ENCODE assay signal across 15 cellular contexts in the genomic region with DNA sequence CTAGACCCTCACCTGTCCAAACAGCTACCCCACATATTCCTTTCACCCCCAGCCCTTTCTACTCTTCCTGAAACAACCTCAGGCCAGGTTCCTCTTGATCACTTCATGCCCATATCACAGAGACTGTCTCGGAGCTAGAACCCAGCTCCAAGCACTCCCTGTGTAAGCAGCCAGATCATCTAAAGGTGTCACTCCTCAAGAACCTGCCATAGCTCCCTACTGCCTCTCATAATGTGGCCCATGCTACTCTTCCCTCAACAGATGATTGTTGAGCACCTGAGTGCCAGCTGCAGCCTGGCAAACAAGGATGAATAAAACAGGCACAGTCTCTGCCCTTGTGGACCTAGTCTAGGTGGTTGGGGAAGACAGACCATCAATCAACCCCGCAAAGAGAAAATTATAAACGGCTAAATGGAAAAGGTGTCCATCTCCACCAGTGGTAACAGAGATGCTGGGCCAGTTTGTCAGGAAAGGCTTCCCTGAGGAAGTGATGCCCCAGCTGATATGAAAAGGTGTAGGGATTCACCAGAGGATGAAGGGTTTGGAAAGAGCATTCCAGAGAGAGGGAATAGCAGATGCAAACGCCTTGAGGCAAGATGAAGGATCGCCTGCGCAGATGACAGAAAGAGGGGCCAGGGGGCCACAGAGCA. TPM values are rescaled to one million over a fixed set of nuclear protein-coding genes. Genes with fewer than 3 reads are reported as not detected.
DNase-seq lines count a peak whose midpoint lies in the region; ATAC-seq, FAIRE-seq and TF ChIP-seq lines count a peak whose summit lies in the region.
"Had no signal": no experiment of that assay in that cellular context is flagged by ENCODE, and none has a peak within 500 bp of the region (broad histone marks: within the 10 kb centered on the region; RNA-seq: fewer than 3 reads in every experiment).

No MANE protein-coding gene starts in this region.

- H3K9me3 ChIP-seq in HepG2 (ENCODE audit: low read length), result no peaks in the 10 kb centered on the region

- H3K4me1 ChIP-seq in HepG2 (ENCODE audit: insufficient read depth, low read length), result peaks cover 86% of the 10 kb centered on the region

- no peak overlapping the region for H2AFZ ChIP-seq in HepG2 (ENCODE audit: low read length)

- WGBS in HepG2 (ENCODE audit: low lambda C conversion rate), result 52% methylated on average over 6 of the region's 6 CpGs

- H3K4me1 Mint-ChIP-seq in activated naive CD8-positive, alpha-beta T cell treated with anti-CD3 and anti-CD28 coated beads, Interleukin-2, amount 10 ng/mL, durations not matched to agents 7 days and 5 days, result peaks cover 16% of the 10 kb centered on the region
- peaks cover 52% of the 10 kb centered on the region for H3K4me1 Mint-ChIP-seq in activated naive CD8-positive, alpha-beta T cell treated with anti-CD3 and anti-CD28 coated beads, Interleukin-2, amount 50 U/mL, for 24 hours
- peaks cover 18% of the 10 kb centered on the region for H3K4me1 Mint-ChIP-seq in WTC11
- peaks cover 83% of the 10 kb centered on the region for H3K4me1 Mint-ChIP-seq in stimulated activated memory B cell treated with anti-CD40 and anti-IgM and Interleukin-4, amounts not matched to agents 10 μg/mL and 1 μg/mL and 100 μg/mL, for 72 hours

- TF ChIP-seq RAD21 in HepG2 (CRISPR knock-in tag; IDR thresholded peaks at IDR 0.05), result no peak

- POLR2A ChIA-PET in activated naive CD8-positive, alpha-beta T cell treated with anti-CD3 and anti-CD28 coated beads, Interleukin-2, amount 10 ng/mL, durations not matched to agents 7 days and 5 days (lab: Charles Lee), result interaction anchor here (1.1 kb wide), 1 partner anchor 8 kb away, joined by 3 read pairs; no protein-coding TSS in a partner anchor
- POLR2A ChIA-PET in WTC11 (lab: Charles Lee) (no interaction called here), HepG2 (lab: Yijun Ruan, JAX) (interaction anchor here (0.5 to 1.6 kb wide), 6 partner anchors 29 to 369 kb away, joined by 3 to 4 read pairs (median 4); partner anchors contain the start of genes C19orf44, CALR3 and SMIM7)

- peak overlapping the region; percentile 2 to 66 (median 48); a peak in 2 of 6 replicates for H3K4me3 ChIP-seq in HepG2 (replicated peaks in 1 of 3; ENCODE audit: insufficient read depth in 1 of 3, low read depth in 2 of 3, low read length in 3 of 3)

- in situ Hi-C loops in HepG2 (cut with HindIII; ENCODE audit: extremely low pct_ligation_motif_present, low pct_unique_long_range_greater_than_20kb), result no loop called here

- intact Hi-C loops in HepG2 (cut with micrococcal nuclease; ENCODE audit: unreplicated experiment), result no loop called here

- H3K36me3 ChIP-seq in HepG2 (replicated peaks in 1 of 2; ENCODE audit: control insufficient read depth in 1 of 2, insufficient read depth in 2 of 2, low read length in 2 of 2), result no peaks in the 10 kb centered on the region; a peak in 2 of 5 replicates

- CTCF ChIA-PET in WTC11 (lab: Charles Lee), result interaction anchor here (0.5 to 3.3 kb wide), 3 partner anchors 18 to 212 kb away, joined by 3 to 21 read pairs (median 4); no protein-coding TSS in a partner anchor
- CTCF ChIA-PET in HepG2 (lab: Yijun Ruan, JAX; ENCODE audit: low intra/inter-chr PET ratio, low total read pairs), result no interaction called here

- ATAC-seq in activated naive CD8-positive, alpha-beta T cell treated with anti-CD3 and anti-CD28 coated beads, Interleukin-2, amount 10 ng/mL, durations not matched to agents 7 days and 5 days (ENCODE audit: low read depth), result no peak
- no peak for ATAC-seq in activated naive CD8-positive, alpha-beta T cell treated with anti-CD3 and anti-CD28 coated beads, Interleukin-2, amount 50 U/mL, for 24 hours
- no peak for ATAC-seq in WTC11
- no peak for ATAC-seq in HepG2
- no peak for ATAC-seq in stimulated activated memory B cell treated with anti-CD40 and anti-IgM and Interleukin-4, amounts not matched to agents 10 μg/mL and 1 μg/mL and 100 μg/mL, for 72 hours
- ATAC-seq in GM19351 (IDR thresholded peaks at IDR 0.05; ENCODE audit: unreplicated experiment), result no peak

- peaks cover 1% of the 10 kb centered on the region for H3K36me3 Mint-ChIP-seq in activated naive CD8-positive, alpha-beta T cell treated with anti-CD3 and anti-CD28 coated beads, Interleukin-2, amount 10 ng/mL, durations not matched to agents 7 days and 5 days
- H3K36me3 Mint-ChIP-seq in activated naive CD8-positive, alpha-beta T cell treated with anti-CD3 and anti-CD28 coated beads, Interleukin-2, amount 50 U/mL, for 24 hours (ENCODE audit: low read depth), result peaks cover 2% of the 10 kb centered on the region
- no peaks in the 10 kb centered on the region for H3K36me3 Mint-ChIP-seq in WTC11
- H3K36me3 Mint-ChIP-seq in stimulated activated memory B cell treated with anti-CD40 and anti-IgM and Interleukin-4, amounts not matched to agents 10 μg/mL and 1 μg/mL and 100 μg/mL, for 72 hours, result peaks cover 20% of the 10 kb centered on the region

- H3K9me3 Mint-ChIP-seq in activated naive CD8-positive, alpha-beta T cell treated with anti-CD3 and anti-CD28 coated beads, Interleukin-2, amount 10 ng/mL, durations not matched to agents 7 days and 5 days, result no peaks in the 10 kb centered on the region
- H3K9me3 Mint-ChIP-seq in activated naive CD8-positive, alpha-beta T cell treated with anti-CD3 and anti-CD28 coated beads, Interleukin-2, amount 50 U/mL, for 24 hours, result no peaks in the 10 kb centered on the region
- H3K9me3 Mint-ChIP-seq in WTC11, result no peaks in the 10 kb centered on the region
- no peaks in the 10 kb centered on the region for H3K9me3 Mint-ChIP-seq in stimulated activated memory B cell treated with anti-CD40 and anti-IgM and Interleukin-4, amounts not matched to agents 10 μg/mL and 1 μg/mL and 100 μg/mL, for 72 hours
- H3K9me3 Mint-ChIP-seq: HFFc6 had no signal

- H3K4me3 Mint-ChIP-seq in activated naive CD8-positive, alpha-beta T cell treated with anti-CD3 and anti-CD28 coated beads, Interleukin-2, amount 10 ng/mL, durations not matched to agents 7 days and 5 days, result no peak overlapping the region
- H3K4me3 Mint-ChIP-seq in activated naive CD8-positive, alpha-beta T cell treated with anti-CD3 and anti-CD28 coated beads, Interleukin-2, amount 50 U/mL, for 24 hours, result no peak overlapping the region
- no peak overlapping the region for H3K4me3 Mint-ChIP-seq in WTC11
- H3K4me3 Mint-ChIP-seq in stimulated activated memory B cell treated with anti-CD40 and anti-IgM and Interleukin-4, amounts not matched to agents 10 μg/mL and 1 μg/mL and 100 μg/mL, for 72 hours, result no peak overlapping the region
- H3K4me3 Mint-ChIP-seq: HFFc6 had no signal

- peaks cover 26% of the 10 kb centered on the region for H4K20me1 ChIP-seq in HepG2 (ENCODE audit: insufficient read depth, low read length)

- H3K4me2 ChIP-seq in HepG2 (ENCODE audit: low read depth, low read length), result peak overlapping the region; percentile 98

- DNase-seq in activated naive CD8-positive, alpha-beta T cell treated with anti-CD3 and anti-CD28 coated beads, Interleukin-2, amount 10 ng/mL, durations not matched to agents 7 days and 5 days, result no peak
- no peak for DNase-seq in activated naive CD8-positive, alpha-beta T cell treated with anti-CD3 and anti-CD28 coated beads, Interleukin-2, amount 50 U/mL, for 24 hours
- DNase-seq in WTC11 (ENCODE audit: low spot score) (no peak), HepG2 (ENCODE audit: low spot score) (no peak), AG08396 (ENCODE audit: low spot score) (no peak), OCI-M2 (lab: John Stamatoyannopoulos, UW; ENCODE audit: unreplicated experiment) (no peak)
- DNase-seq: left colon, NCI-H1092 treated with DMSO at 0.1 percent for 48 hours, NCI-H446 treated with DMSO at 0.1 percent for 48 hours, T1000 had no signal

- TF ChIP-seq CTCF in WTC11 (IDR thresholded peaks at IDR 0.05) (no peak), HepG2 (CRISPR knock-in tag; IDR thresholded peaks at IDR 0.05) (no peak)

- no TSS peak for BruUV-seq in HepG2 (replicated peaks; lab: Mats Ljungman, UMichigan)

- no peaks in the 10 kb centered on the region for H3K27me3 Mint-ChIP-seq in activated naive CD8-positive, alpha-beta T cell treated with anti-CD3 and anti-CD28 coated beads, Interleukin-2, amount 10 ng/mL, durations not matched to agents 7 days and 5 days
- H3K27me3 Mint-ChIP-seq in activated naive CD8-positive, alpha-beta T cell treated with anti-CD3 and anti-CD28 coated beads, Interleukin-2, amount 50 U/mL, for 24 hours, result no peaks in the 10 kb centered on the region
- H3K27me3 Mint-ChIP-seq in WTC11 (ENCODE audit: low read depth), result no peaks in the 10 kb centered on the region
- H3K27me3 Mint-ChIP-seq in stimulated activated memory B cell treated with anti-CD40 and anti-IgM and Interleukin-4, amounts not matched to agents 10 μg/mL and 1 μg/mL and 100 μg/mL, for 72 hours, result no peaks in the 10 kb centered on the region

- TF ChIP-seq EP300 in HepG2 (IDR thresholded peaks at IDR 0.05; ENCODE audit: low read depth in 2 of 2, low read length in 2 of 2) (no peak), HepG2 (CRISPR knock-in tag; IDR thresholded peaks at IDR 0.05; ENCODE audit: borderline replicate concordance) (no peak)

- H3K27ac Mint-ChIP-seq in activated naive CD8-positive, alpha-beta T cell treated with anti-CD3 and anti-CD28 coated beads, Interleukin-2, amount 10 ng/mL, durations not matched to agents 7 days and 5 days, result peak overlapping the region; percentile 50
- H3K27ac Mint-ChIP-seq in activated naive CD8-positive, alpha-beta T cell treated with anti-CD3 and anti-CD28 coated beads, Interleukin-2, amount 50 U/mL, for 24 hours, result no peak overlapping the region
- peak overlapping the region; percentile 81 for H3K27ac Mint-ChIP-seq in WTC11
- H3K27ac Mint-ChIP-seq in stimulated activated memory B cell treated with anti-CD40 and anti-IgM and Interleukin-4, amounts not matched to agents 10 μg/mL and 1 μg/mL and 100 μg/mL, for 72 hours, result peak overlapping the region; percentile 79
- H3K27ac Mint-ChIP-seq: HFFc6 had no signal

- no peak for FAIRE-seq in HepG2 (lab: Jason Lieb, UNC)

- peak overlapping the region; percentile 69 for H3K9ac ChIP-seq in HepG2 (ENCODE audit: insufficient read depth, low read depth, low read length)

- peak overlapping the region; percentile 72 for H3K27ac ChIP-seq in HepG2 (ENCODE audit: extremely low read length, insufficient read depth, low read length)

- peaks cover 87% of the 10 kb centered on the region for H3K79me2 ChIP-seq in HepG2 (ENCODE audit: insufficient read depth, low read length)

- H3K27me3 ChIP-seq in HepG2 (ENCODE audit: control insufficient read depth in 1 of 2, insufficient read depth in 2 of 2, low read length in 2 of 2), result no peaks in the 10 kb centered on the region

- no peak for TF ChIP-seq POLR2A in HepG2 (IDR thresholded peaks at IDR 0.05; ENCODE audit: insufficient read depth in 1 of 2, low read depth in 2 of 2, low read length in 2 of 2)

RNA-seq across cellular contexts. Expression of gene EPS15L1, which starts 8.3 kb away (rescaled TPM):
- total RNA-seq in activated naive CD8-positive, alpha-beta T cell treated with anti-CD3 and anti-CD28 coated beads, Interleukin-2, amount 10 ng/mL, durations not matched to agents 7 days and 5 days, result 10 to 100 TPM; 40.0 to 41.7 TPM
- total RNA-seq in WTC11 (2021) (37.9 to 44.8 TPM (median 39.1 TPM) in 3 replicates), HepG2 (2016; rRNA removed; fragmentation: Illumina TruSeq; extraction: Trizol) (7.0 and 8.6 TPM in 2 replicates)
- 3.7 and 4.1 TPM in 2 replicates for total RNA-seq in HepG2 (2016; cell fraction: cytosol; rRNA removed; fragmentation: Illumina TruSeq; extraction: Trizol; ENCODE audit: low read depth)
- total RNA-seq in HepG2 (2016; cell fraction: insoluble cytoplasmic fraction; rRNA removed; fragmentation: Illumina TruSeq; extraction: Trizol), result 8.4 and 8.7 TPM in 2 replicates
- 5.5 and 7.2 TPM in 2 replicates for total RNA-seq in HepG2 (2016; cell fraction: membrane; rRNA removed; fragmentation: Illumina TruSeq; extraction: Trizol)
- total RNA-seq in HepG2 (2016; cell fraction: nucleus; rRNA removed; fragmentation: Illumina TruSeq; extraction: Trizol), result 16.1 and 18.4 TPM in 2 replicates
- 14.0 and 16.5 TPM in 2 replicates for polyA plus RNA-seq in HepG2 (2011; rRNA removed)
- polyA plus RNA-seq in HepG2 (2011; cell fraction: cytosol; rRNA removed), result 8.2 and 8.5 TPM in 2 replicates
- polyA plus RNA-seq in HepG2 (2011; cell fraction: nucleus; rRNA removed), result 28.2 and 31.7 TPM in 2 replicates
- 23.7 and 24.6 TPM in 2 replicates for polyA plus RNA-seq in HepG2 (2012)
- polyA plus RNA-seq in HepG2 (2016; cell fraction: cytosol; fragmentation: Illumina TruSeq; extraction: Trizol; ENCODE audit: low read depth), result 2.8 TPM in 2 replicates
- polyA plus RNA-seq in HepG2 (2016; cell fraction: insoluble cytoplasmic fraction; fragmentation: Illumina TruSeq; extraction: Trizol; ENCODE audit: low read depth), result 18.3 and 21.1 TPM in 2 replicates
- 3.9 and 5.1 TPM in 2 replicates for polyA plus RNA-seq in HepG2 (2016; cell fraction: membrane; fragmentation: Illumina TruSeq; extraction: Trizol; ENCODE audit: low read depth)
- polyA plus RNA-seq in HepG2 (2016; cell fraction: nucleus; fragmentation: Illumina TruSeq; extraction: Trizol; ENCODE audit: insufficient read depth, low read depth), result 25.3 and 31.3 TPM in 2 replicates
- 22.5 and 23.7 TPM in 2 replicates for polyA minus RNA-seq in HepG2 (2011; rRNA and poly(A)+ RNA removed; ENCODE audit: low replicate concordance)
- 13.0 and 19.8 TPM in 2 replicates for polyA minus RNA-seq in HepG2 (2011; cell fraction: cytosol; rRNA and poly(A)+ RNA removed)
- 31.8 and 42.8 TPM in 2 replicates for polyA minus RNA-seq in HepG2 (2011; cell fraction: nucleus; rRNA and poly(A)+ RNA removed)

RNA-seq across cellular contexts. Expression of gene CALR3, which starts 32.5 kb away (rescaled TPM):
- total RNA-seq in activated naive CD8-positive, alpha-beta T cell treated with anti-CD3 and anti-CD28 coated beads, Interleukin-2, amount 10 ng/mL, durations not matched to agents 7 days and 5 days, result not detected
- total RNA-seq in WTC11 (2021) (0.21 to 0.87 TPM (median 0.50 TPM) in 3 replicates), HepG2 (2016; rRNA removed; fragmentation: Illumina TruSeq; extraction: Trizol) (not detected in 2 replicates)
- not detected in 2 replicates for total RNA-seq in HepG2 (2016; cell fraction: cytosol; rRNA removed; fragmentation: Illumina TruSeq; extraction: Trizol; ENCODE audit: low read depth)
- total RNA-seq in HepG2 (2016; cell fraction: insoluble cytoplasmic fraction; rRNA removed; fragmentation: Illumina TruSeq; extraction: Trizol), result not detected in 2 replicates
- total RNA-seq in HepG2 (2016; cell fraction: membrane; rRNA removed; fragmentation: Illumina TruSeq; extraction: Trizol), result not detected in 2 replicates
- total RNA-seq in HepG2 (2016; cell fraction: nucleus; rRNA removed; fragmentation: Illumina TruSeq; extraction: Trizol), result not detected in 2 replicates
- not detected in 2 replicates for polyA plus RNA-seq in HepG2 (2011; rRNA removed)
- polyA plus RNA-seq in HepG2 (2011; cell fraction: cytosol; rRNA removed), result not detected in 2 replicates
- polyA plus RNA-seq in HepG2 (2011; cell fraction: nucleus; rRNA removed), result not detected in 2 replicates
- polyA plus RNA-seq in HepG2 (2012), result 0.16 TPM in 1 of 2 replicates, not detected in the other
- polyA plus RNA-seq in HepG2 (2016; cell fraction: cytosol; fragmentation: Illumina TruSeq; extraction: Trizol; ENCODE audit: low read depth), result not detected in 2 replicates
- not detected in 2 replicates for polyA plus RNA-seq in HepG2 (2016; cell fraction: insoluble cytoplasmic fraction; fragmentation: Illumina TruSeq; extraction: Trizol; ENCODE audit: low read depth)
- not detected in 2 replicates for polyA plus RNA-seq in HepG2 (2016; cell fraction: membrane; fragmentation: Illumina TruSeq; extraction: Trizol; ENCODE audit: low read depth)
- not detected in 2 replicates for polyA plus RNA-seq in HepG2 (2016; cell fraction: nucleus; fragmentation: Illumina TruSeq; extraction: Trizol; ENCODE audit: insufficient read depth, low read depth)
- not detected in 2 replicates for polyA minus RNA-seq in HepG2 (2011; rRNA and poly(A)+ RNA removed; ENCODE audit: low replicate concordance)
- not detected in 2 replicates for polyA minus RNA-seq in HepG2 (2011; cell fraction: cytosol; rRNA and poly(A)+ RNA removed)
- not detected in 2 replicates for polyA minus RNA-seq in HepG2 (2011; cell fraction: nucleus; rRNA and poly(A)+ RNA removed)
- total RNA-seq: HFFc6, left colon, RPMI7951 had no signal
- polyA plus RNA-seq: AG04450 had no signal

RNA-seq across cellular contexts. Expression of gene C19orf44, which starts 32.7 kb away (rescaled TPM):
- total RNA-seq in activated naive CD8-positive, alpha-beta T cell treated with anti-CD3 and anti-CD28 coated beads, Interleukin-2, amount 10 ng/mL, durations not matched to agents 7 days and 5 days, result 1 to 10 TPM; 3.0 to 3.3 TPM
- total RNA-seq in WTC11 (2021), result 3.4 to 4.8 TPM (median 4.1 TPM) in 3 replicates
- total RNA-seq in HepG2 (2016; rRNA removed; fragmentation: Illumina TruSeq; extraction: Trizol), result 3.6 and 4.3 TPM in 2 replicates
- total RNA-seq in HepG2 (2016; cell fraction: cytosol; rRNA removed; fragmentation: Illumina TruSeq; extraction: Trizol; ENCODE audit: low read depth), result 2.6 and 3.0 TPM in 2 replicates
- total RNA-seq in HepG2 (2016; cell fraction: insoluble cytoplasmic fraction; rRNA removed; fragmentation: Illumina TruSeq; extraction: Trizol), result 2.7 and 3.1 TPM in 2 replicates
- 1.9 and 2.2 TPM in 2 replicates for total RNA-seq in HepG2 (2016; cell fraction: membrane; rRNA removed; fragmentation: Illumina TruSeq; extraction: Trizol)
- total RNA-seq in HepG2 (2016; cell fraction: nucleus; rRNA removed; fragmentation: Illumina TruSeq; extraction: Trizol), result 4.6 and 4.8 TPM in 2 replicates
- polyA plus RNA-seq in HepG2 (2011; rRNA removed), result 3.2 and 4.1 TPM in 2 replicates
- 3.3 and 3.5 TPM in 2 replicates for polyA plus RNA-seq in HepG2 (2011; cell fraction: cytosol; rRNA removed)
- 10.6 and 11.2 TPM in 2 replicates for polyA plus RNA-seq in HepG2 (2011; cell fraction: nucleus; rRNA removed)
- polyA plus RNA-seq in HepG2 (2012), result 3.4 and 5.4 TPM in 2 replicates
- polyA plus RNA-seq in HepG2 (2016; cell fraction: cytosol; fragmentation: Illumina TruSeq; extraction: Trizol; ENCODE audit: low read depth), result 0.60 and 0.90 TPM in 2 replicates
- polyA plus RNA-seq in HepG2 (2016; cell fraction: insoluble cytoplasmic fraction; fragmentation: Illumina TruSeq; extraction: Trizol; ENCODE audit: low read depth), result 3.6 and 4.3 TPM in 2 replicates
- 1.5 TPM in 2 replicates for polyA plus RNA-seq in HepG2 (2016; cell fraction: membrane; fragmentation: Illumina TruSeq; extraction: Trizol; ENCODE audit: low read depth)
- 10.2 and 12.1 TPM in 2 replicates for polyA plus RNA-seq in HepG2 (2016; cell fraction: nucleus; fragmentation: Illumina TruSeq; extraction: Trizol; ENCODE audit: insufficient read depth, low read depth)
- polyA minus RNA-seq in HepG2 (2011; rRNA and poly(A)+ RNA removed; ENCODE audit: low replicate concordance), result 2.9 and 3.4 TPM in 2 replicates
- polyA minus RNA-seq in HepG2 (2011; cell fraction: cytosol; rRNA and poly(A)+ RNA removed), result 2.4 and 4.4 TPM in 2 replicates
- 6.7 and 8.1 TPM in 2 replicates for polyA minus RNA-seq in HepG2 (2011; cell fraction: nucleus; rRNA and poly(A)+ RNA removed)
